Comparison of ENCODE assay signal across 8 cellular contexts in the genomic region with DNA sequence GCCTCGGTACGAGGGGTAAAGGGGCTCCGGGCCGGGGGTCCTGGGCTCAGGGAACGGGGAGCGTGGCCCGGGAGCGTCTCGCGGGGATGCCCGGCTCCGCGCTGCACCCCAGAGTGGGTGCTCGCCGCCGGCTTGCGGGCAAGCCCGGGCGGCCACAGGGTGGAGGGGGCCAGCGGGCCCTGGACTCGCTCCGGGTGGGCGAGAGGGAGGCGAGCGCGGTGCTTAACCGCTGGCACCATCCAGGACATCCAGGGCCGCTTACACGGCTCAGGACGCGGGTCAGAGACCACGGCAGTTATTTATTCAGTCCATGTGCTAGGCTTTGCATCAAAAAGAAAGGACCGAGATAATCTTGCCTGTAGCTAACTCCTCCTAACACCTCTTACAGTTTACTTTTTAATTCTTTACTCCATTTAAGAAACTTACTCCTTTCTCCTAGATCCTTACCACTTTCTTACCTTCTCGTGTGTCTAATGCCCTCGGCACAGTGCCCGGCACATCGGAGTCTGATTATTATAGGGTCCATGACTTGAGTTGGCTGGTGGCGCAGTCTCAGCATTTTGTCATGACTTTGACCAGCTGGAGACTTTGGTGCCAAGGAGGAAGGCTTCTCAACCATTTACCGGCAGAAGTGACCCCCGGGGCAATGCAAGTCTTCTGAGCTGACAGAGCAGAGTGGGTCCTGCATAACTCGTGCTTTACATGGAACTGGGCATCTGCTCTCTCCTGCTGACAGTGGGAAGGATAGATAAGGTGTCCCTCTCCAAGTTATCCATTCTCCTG. TPM values are rescaled to one million over a fixed set of nuclear protein-coding genes. Genes with fewer than 3 reads are reported as not detected.
DNase-seq lines count a peak whose midpoint lies in the region; ATAC-seq and TF ChIP-seq lines count a peak whose summit lies in the region.

No MANE protein-coding gene starts in this region.

- H3K4me1 ChIP-seq in adrenal gland (replicated peaks in 1 of 2) (peaks cover 11 to 20% of the 10 kb centered on the region in 2 donors), stomach (peaks cover 30 to 65% (median 42%) of the 10 kb centered on the region in 4 donors)

- no peak for TF ChIP-seq EP300 in stomach (IDR thresholded peaks at IDR 0.05)

- H3K9me3 ChIP-seq in adrenal gland (replicated peaks in 1 of 3), result no peaks in the 10 kb centered on the region
- no peaks in the 10 kb centered on the region for H3K9me3 ChIP-seq in stomach

- H3K27ac ChIP-seq in adrenal gland (peak overlapping the region in 4 of 5 donors; percentile 78 to 95 (median 86)), stomach (peak overlapping the region; percentile 95 to 97 (median 96))

- WGBS in adrenal gland, 4 donors, result 13 to 25% (median 16%) methylated on average over 19 to 41 of the region's 41 CpGs
- WGBS in stomach, 5 donors, result 4 to 17% (median 7%) methylated on average over 16 to 41 of the region's 41 CpGs

- no peaks in the 10 kb centered on the region for H3K36me3 ChIP-seq in adrenal gland (replicated peaks in 1 of 2)
- peaks cover 0 to 4% (median 0%) of the 10 kb centered on the region in 4 donors for H3K36me3 ChIP-seq in stomach

- TF ChIP-seq CTCF in adrenal gland (IDR thresholded peaks at IDR 0.05), result no peak
- TF ChIP-seq CTCF in stomach (IDR thresholded peaks at IDR 0.05), result no peak

- H3K27me3 ChIP-seq in adrenal gland, result no peaks in the 10 kb centered on the region
- H3K27me3 ChIP-seq in stomach, result no peaks in the 10 kb centered on the region

- peak; percentile 35 for ATAC-seq in GM19035 (IDR thresholded peaks at IDR 0.05; ENCODE audit: unreplicated experiment)

- H3K4me3 ChIP-seq in adrenal gland (peak overlapping the region; percentile 47 to 78 (median 64)), stomach (peak overlapping the region; percentile 86 to 98 (median 94))

- TF ChIP-seq POLR2A in adrenal gland (IDR thresholded peaks at IDR 0.05) (no peak), stomach (IDR thresholded peaks at IDR 0.05) (no peak)

- DNase-seq in AG08395 (ENCODE audit: low spot score) (peak; percentile 14), HT-29 (ENCODE audit: low spot score) (peak; percentile 50), adrenal gland (peak in 1 of 7 donors; percentile 21), iris pigment epithelial cell (ENCODE audit: low read depth) (peak; percentile 38), stomach (no peak), germinal center (ENCODE audit: low spot score) (no peak), dedifferentiated amniotic fluid mesenchymal stem cell (ENCODE audit: extremely low spot score) (no peak)

- intact Hi-C loops in adrenal gland (cut with DNase I) (no loop called here), stomach (cut with DNase I; ENCODE audit: low total_unique reads) (no loop called here)

RNA-seq across cellular contexts. Expression of a gene that starts 0.4 kb away (rescaled TPM):
- total RNA-seq in HT-29 (2014; rRNA removed; shearing (Covaris generic)), result 460 and 510 TPM in 2 replicates
- total RNA-seq in adrenal gland, result 10 to 100 TPM; 27.2 to 57.4 (median 39.0) TPM
- polyA plus RNA-seq in adrenal gland, result 10 to 100 TPM; 20.6 to 34.5 (median 23.5) TPM
- total RNA-seq in stomach, result 100 to 1,000 TPM in 2 of 5 donors, 10 to 100 TPM in 3; 40.8 to 193 (median 58.4) TPM
- 100 to 1,000 TPM in 1 of 3 donors, 10 to 100 TPM in 2; 67.3 to 113 (median 94.3) TPM for polyA plus RNA-seq in stomach

Comparison
In these comparisons a context has a peak if more than half of its experiments do, and no peak if none do; other contexts are left out.
1. DNase-seq: peak in AG08395 (single experiment), HT-29 (single experiment) and iris pigment epithelial cell (single experiment); none in stomach (single experiment), germinal center (single experiment) and dedifferentiated amniotic fluid mesenchymal stem cell (single experiment).